In the genomic region with DNA sequence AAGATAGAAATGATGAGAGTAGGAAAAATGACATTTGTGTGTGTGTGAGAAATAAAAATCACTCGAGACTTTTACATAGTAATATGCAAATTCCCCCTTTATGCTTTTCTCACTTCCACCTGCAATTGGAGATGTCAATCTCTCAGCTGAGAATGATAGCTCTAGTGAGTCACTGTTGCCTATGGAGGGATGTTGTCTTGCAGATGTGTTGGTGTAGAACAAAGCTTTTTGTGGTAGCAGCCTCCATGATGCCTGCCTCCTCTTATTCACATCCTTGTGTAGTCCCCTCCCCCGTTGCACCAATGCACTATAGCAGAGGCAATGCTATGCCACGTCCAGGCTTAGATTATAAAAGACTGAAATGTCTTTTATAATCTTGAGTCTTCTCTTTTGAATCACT, we compare ENCODE assay signal across 9 cellular contexts. TPM values are rescaled to one million over a fixed set of nuclear protein-coding genes. Genes with fewer than 3 reads are reported as not detected.
A peak's percentile ranks its signal among the peaks of the same experiment; 100 is the strongest.
DNase-seq lines count a peak whose midpoint lies in the region; ATAC-seq and TF ChIP-seq lines count a peak whose summit lies in the region.
"Had no signal": no experiment of that assay in that cellular context is flagged by ENCODE, and none has a peak within 500 bp of the region (broad histone marks: within the 10 kb centered on the region; RNA-seq: fewer than 3 reads in every experiment).

No MANE protein-coding gene starts in this region.

- peak; percentile 49 for ATAC-seq in GM19324 (IDR thresholded peaks at IDR 0.05; ENCODE audit: low FRiP score, unreplicated experiment)
- ATAC-seq in HG02973 (IDR thresholded peaks at IDR 0.05; ENCODE audit: unreplicated experiment), result peak; percentile 63
- ATAC-seq in activated CD8-positive, alpha-beta T cell treated with anti-CD3 and anti-CD28 coated beads, Interleukin-2, amount 10 ng/mL, durations not matched to agents 7 days and 5 days, result peak; percentile 51
- ATAC-seq in Right ventricle myocardium superior (ENCODE audit: poor library complexity), result no peak
- ATAC-seq in CD8-positive, alpha-beta T cell, result no peak

- intact Hi-C loops in Right ventricle myocardium superior (cut with DNase I), result no loop called here
- intact Hi-C loops in CD8-positive, alpha-beta T cell (cut with DNase I, micrococcal nuclease), result no loop called here

- DNase-seq in activated CD8-positive, alpha-beta T cell treated with anti-CD3 and anti-CD28 coated beads, Interleukin-2, amount 10 ng/mL, durations not matched to agents 7 days and 5 days, result peak; percentile 38
- peak; percentile 36 to 53 (median 48) for DNase-seq in stimulated activated CD4-positive, alpha-beta T cell treated with anti-CD3 and anti-CD28 coated beads, TNF-alpha, amount 100 ng/mL, for 48 hours (ENCODE audit: low read depth in 3 of 3)
- DNase-seq in Right ventricle myocardium superior (no peak), HCEC 1CT (no peak), NCI-H1092 (lab: John Stamatoyannopoulos, UW) (no peak)
- no peak for DNase-seq in CD8-positive, alpha-beta T cell

- H3K27ac ChIP-seq in CD8-positive, alpha-beta T cell (ENCODE audit: low read depth, low read length), result no peak overlapping the region

- peaks cover 17% of the 10 kb centered on the region for H3K4me1 Mint-ChIP-seq in activated CD8-positive, alpha-beta T cell treated with anti-CD3 and anti-CD28 coated beads, Interleukin-2, amount 10 ng/mL, durations not matched to agents 7 days and 5 days (ENCODE audit: low read depth)
- no peaks in the 10 kb centered on the region for H3K4me1 Mint-ChIP-seq in CD8-positive, alpha-beta T cell (ENCODE audit: low read depth)

- no peaks in the 10 kb centered on the region for H3K9me3 Mint-ChIP-seq in activated CD8-positive, alpha-beta T cell treated with anti-CD3 and anti-CD28 coated beads, Interleukin-2, amount 10 ng/mL, durations not matched to agents 7 days and 5 days (ENCODE audit: insufficient read depth)
- no peaks in the 10 kb centered on the region for H3K9me3 Mint-ChIP-seq in CD8-positive, alpha-beta T cell

- H3K36me3 Mint-ChIP-seq in activated CD8-positive, alpha-beta T cell treated with anti-CD3 and anti-CD28 coated beads, Interleukin-2, amount 10 ng/mL, durations not matched to agents 7 days and 5 days (ENCODE audit: low read depth), result no peaks in the 10 kb centered on the region
- H3K36me3 Mint-ChIP-seq in CD8-positive, alpha-beta T cell, result no peaks in the 10 kb centered on the region

- H3K4me3 Mint-ChIP-seq in activated CD8-positive, alpha-beta T cell treated with anti-CD3 and anti-CD28 coated beads, Interleukin-2, amount 10 ng/mL, durations not matched to agents 7 days and 5 days, result no peak overlapping the region
- H3K4me3 Mint-ChIP-seq in CD8-positive, alpha-beta T cell, result no peak overlapping the region

- no peaks in the 10 kb centered on the region for H3K27me3 Mint-ChIP-seq in activated CD8-positive, alpha-beta T cell treated with anti-CD3 and anti-CD28 coated beads, Interleukin-2, amount 10 ng/mL, durations not matched to agents 7 days and 5 days (ENCODE audit: low read depth)
- peaks cover 3% of the 10 kb centered on the region for H3K27me3 Mint-ChIP-seq in CD8-positive, alpha-beta T cell (ENCODE audit: low read depth)

- TF ChIP-seq CTCF in CD8-positive, alpha-beta T cell (IDR thresholded peaks at IDR 0.05), result no peak

- no peaks in the 10 kb centered on the region for H3K27me3 ChIP-seq in CD8-positive, alpha-beta T cell (ENCODE audit: insufficient read depth, low read length)

- H3K4me1 ChIP-seq in CD8-positive, alpha-beta T cell (ENCODE audit: insufficient read depth, low read length), result no peaks in the 10 kb centered on the region

- H3K4me3 ChIP-seq in CD8-positive, alpha-beta T cell (ENCODE audit: low read depth, low read length), result no peak overlapping the region

- CTCF ChIA-PET in activated CD8-positive, alpha-beta T cell treated with anti-CD3 and anti-CD28 coated beads, Interleukin-2, amount 10 ng/mL, durations not matched to agents 7 days and 5 days (lab: Charles Lee), result interaction anchor here (0.7 to 1.1 kb wide), 3 partner anchors 9 to 120 kb away, joined by 3 read pairs; no protein-coding TSS in a partner anchor
- CTCF ChIA-PET in CD8-positive, alpha-beta T cell (lab: Charles Lee), result interaction anchor here (0.6 to 1.4 kb wide), 4 partner anchors 17 to 611 kb away, joined by 3 read pairs; no protein-coding TSS in a partner anchor

- H3K36me3 ChIP-seq in CD8-positive, alpha-beta T cell (ENCODE audit: insufficient read depth, low read length), result no peaks in the 10 kb centered on the region

- POLR2A ChIA-PET in activated CD8-positive, alpha-beta T cell treated with anti-CD3 and anti-CD28 coated beads, Interleukin-2, amount 10 ng/mL, durations not matched to agents 7 days and 5 days (lab: Charles Lee), result interaction anchor here (0.5 to 0.6 kb wide), 2 partner anchors 36 to 873 kb away, joined by 3 read pairs; no protein-coding TSS in a partner anchor
- POLR2A ChIA-PET in CD8-positive, alpha-beta T cell (lab: Charles Lee), result interaction anchor here (0.9 kb wide), 1 partner anchor 9 kb away, joined by 4 read pairs; no protein-coding TSS in a partner anchor

- H3K9me3 ChIP-seq in CD8-positive, alpha-beta T cell (ENCODE audit: low read length), result no peaks in the 10 kb centered on the region

- H3K27ac Mint-ChIP-seq in activated CD8-positive, alpha-beta T cell treated with anti-CD3 and anti-CD28 coated beads, Interleukin-2, amount 10 ng/mL, durations not matched to agents 7 days and 5 days, result no peak overlapping the region
- no peak overlapping the region for H3K27ac Mint-ChIP-seq in CD8-positive, alpha-beta T cell

RNA-seq across cellular contexts. Expression of a gene that starts 33.8 kb away (rescaled TPM):
- total RNA-seq in activated CD8-positive, alpha-beta T cell treated with anti-CD3 and anti-CD28 coated beads, Interleukin-2, amount 10 ng/mL, durations not matched to agents 7 days and 5 days, result under 1 TPM; 0.70 to 0.90 TPM
- total RNA-seq in Right ventricle myocardium superior, result not detected
- not detected for total RNA-seq in CD8-positive, alpha-beta T cell
- total RNA-seq: NCI-H460 had no signal

RNA-seq across cellular contexts. Expression of a gene that starts 58.2 kb away (rescaled TPM):
- 10 to 100 TPM; 26.2 to 26.4 TPM for total RNA-seq in activated CD8-positive, alpha-beta T cell treated with anti-CD3 and anti-CD28 coated beads, Interleukin-2, amount 10 ng/mL, durations not matched to agents 7 days and 5 days
- total RNA-seq in Right ventricle myocardium superior, result 36.5 TPM
- 10 to 100 TPM; 46.8 to 50.3 TPM for total RNA-seq in CD8-positive, alpha-beta T cell

Comparison
In these comparisons a context has a peak if more than half of its experiments do, and no peak if none do; other contexts are left out.
1. ATAC-seq: peak in GM19324 (single experiment), HG02973 (single experiment) and activated CD8-positive, alpha-beta T cell treated with anti-CD3 and anti-CD28 coated beads, Interleukin-2, amount 10 ng/mL, durations not matched to agents 7 days and 5 days (single experiment); none in Right ventricle myocardium superior (single experiment) and CD8-positive, alpha-beta T cell (single experiment).
2. DNase-seq: peak in activated CD8-positive, alpha-beta T cell treated with anti-CD3 and anti-CD28 coated beads, Interleukin-2, amount 10 ng/mL, durations not matched to agents 7 days and 5 days (single experiment) and stimulated activated CD4-positive, alpha-beta T cell treated with anti-CD3 and anti-CD28 coated beads, TNF-alpha, amount 100 ng/mL, for 48 hours (3 of 3); none in Right ventricle myocardium superior (single experiment), CD8-positive, alpha-beta T cell (0 of 7), HCEC 1CT (single experiment) and NCI-H1092 (single experiment).